In genomic region chr1:233215135-233215722, GRCh38 we compare ENCODE assay signal across 23 cellular contexts.
"Had no signal": no experiment of that assay in that cellular context is flagged by ENCODE, and none has a peak within 500 bp of the region (broad histone marks: within the 10 kb centered on the region; RNA-seq: fewer than 3 reads in every experiment).

No MANE protein-coding gene starts in this region.

- H3K27ac Mint-ChIP-seq: nephron progenitor cell; progenitor cell of endocrine pancreas; stimulated activated memory B cell treated with anti-CD40 and anti-IgM and Interleukin-4, amounts not matched to agents 10 μg/mL and 1 μg/mL and 100 μg/mL, for 72 hours had no signal

- H3K4me1 Mint-ChIP-seq: nephron progenitor cell; stimulated activated memory B cell treated with anti-CD40 and anti-IgM and Interleukin-4, amounts not matched to agents 10 μg/mL and 1 μg/mL and 100 μg/mL, for 72 hours had no signal

- FAIRE-seq: colon, frontal cortex, keratinocyte, urothelium cell line had no signal

- H3K4me3 Mint-ChIP-seq: naive thymus-derived CD8-positive, alpha-beta T cell; nephron progenitor cell; stimulated activated memory B cell treated with anti-CD40 and anti-IgM and Interleukin-4, amounts not matched to agents 10 μg/mL and 1 μg/mL and 100 μg/mL, for 72 hours had no signal

- H3K9me3 ChIP-seq: lower lobe of right lung, right atrium auricular region, testis, tibial artery had no signal

- H3K27me3 Mint-ChIP-seq: naive thymus-derived CD8-positive, alpha-beta T cell; progenitor cell of endocrine pancreas; stimulated activated memory B cell treated with anti-CD40 and anti-IgM and Interleukin-4, amounts not matched to agents 10 μg/mL and 1 μg/mL and 100 μg/mL, for 72 hours had no signal

- H3K4me1 ChIP-seq: lower lobe of right lung, parathyroid adenoma, right atrium auricular region, spleen, testis, tibial artery, upper lobe of left lung had no signal

- DNase-seq: dorsolateral prefrontal cortex; effector CD4-positive, alpha-beta T cell; hypothalamus; left ventricle myocardium superior; lower lobe of right lung; naive thymus-derived CD8-positive, alpha-beta T cell; nephron progenitor cell; occipital lobe; spleen; stimulated activated CD4-positive, alpha-beta T cell treated with anti-CD3 and anti-CD28 coated beads, Interleukin-4, amount 100 ng/mL, for 4 hours; stimulated activated naive CD8-positive, alpha-beta T cell treated with anti-CD3 and anti-CD28 coated beads, Interleukin-15, Interleukin-2, amounts not matched to agents 100 U/mL and 50 U/mL, for 24 hours; substantia nigra; testis; tibial artery; upper lobe of left lung had no signal

- H3K4me3 ChIP-seq: dorsolateral prefrontal cortex, lower lobe of right lung, right atrium auricular region, spleen, testis, tibial artery, upper lobe of left lung had no signal

- H3K27me3 ChIP-seq: dorsolateral prefrontal cortex, right atrium auricular region, spleen, testis, tibial artery, upper lobe of left lung had no signal

- H3K36me3 ChIP-seq: lower lobe of right lung, right atrium auricular region, upper lobe of left lung had no signal

- H3K27ac ChIP-seq: dorsolateral prefrontal cortex, lower lobe of right lung, parathyroid adenoma, right atrium auricular region, spleen, testis, tibial artery, upper lobe of left lung had no signal
